Comparison of ENCODE assay signal across 1 cellular context in the genomic region with DNA sequence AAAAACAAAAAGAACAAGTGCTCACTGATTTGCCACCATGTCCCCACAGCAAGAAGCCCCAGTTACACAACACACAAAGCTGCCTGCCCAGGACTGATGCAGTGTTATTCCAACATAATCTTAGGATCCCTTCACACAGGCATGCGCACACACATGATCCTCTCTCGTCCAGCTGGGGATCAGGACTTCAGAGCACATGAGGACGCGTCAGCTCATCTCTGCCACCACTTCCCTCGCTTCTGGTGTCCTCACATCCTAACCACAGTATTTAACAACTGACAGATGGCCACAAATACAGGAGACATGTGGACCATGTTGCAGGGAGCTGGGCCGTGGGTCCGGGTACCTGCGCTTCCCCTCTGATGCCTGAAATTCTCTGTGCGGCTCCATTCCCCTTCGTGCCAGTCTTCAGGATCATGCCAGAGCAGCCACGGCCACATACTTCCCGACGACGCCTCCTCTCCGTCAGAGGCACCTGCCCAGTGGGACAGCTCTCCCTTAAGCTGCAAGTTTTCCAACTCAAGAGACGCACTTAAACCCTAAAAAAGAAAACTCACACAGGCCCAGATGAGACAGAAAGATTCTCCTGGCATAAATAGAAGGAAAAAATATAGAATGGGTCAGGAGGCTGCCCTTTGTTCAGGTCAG.
TF ChIP-seq lines count a peak whose summit lies in the region.

No MANE protein-coding gene starts in this region.

TF ChIP-seq in WTC11, 78 proteins besides CTCF, POLR2A, EP300 and RAD21 (continued from another document):
- TF ChIP-seq, protein P1, sequence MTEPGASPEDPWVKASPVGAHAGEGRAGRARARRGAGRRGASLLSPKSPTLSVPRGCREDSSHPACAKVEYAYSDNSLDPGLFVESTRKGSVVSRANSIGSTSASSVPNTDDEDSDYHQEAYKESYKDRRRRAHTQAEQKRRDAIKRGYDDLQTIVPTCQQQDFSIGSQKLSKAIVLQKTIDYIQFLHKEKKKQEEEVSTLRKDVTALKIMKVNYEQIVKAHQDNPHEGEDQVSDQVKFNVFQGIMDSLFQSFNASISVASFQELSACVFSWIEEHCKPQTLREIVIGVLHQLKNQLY (CRISPR knock-in tag; IDR thresholded peaks at IDR 0.05): no peak
- TF ChIP-seq, protein P2, sequence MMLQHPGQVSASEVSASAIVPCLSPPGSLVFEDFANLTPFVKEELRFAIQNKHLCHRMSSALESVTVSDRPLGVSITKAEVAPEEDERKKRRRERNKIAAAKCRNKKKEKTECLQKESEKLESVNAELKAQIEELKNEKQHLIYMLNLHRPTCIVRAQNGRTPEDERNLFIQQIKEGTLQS (CRISPR knock-in tag; conservative IDR thresholded peaks at IDR 0.05): no peak
- TF ChIP-seq EMX1 (CRISPR knock-in tag; IDR thresholded peaks at IDR 0.05) (no peak), NR3C1 (CRISPR knock-in tag; conservative IDR thresholded peaks at IDR 0.05; ENCODE audit: low read depth) (no peak), ATF1 (CRISPR knock-in tag; IDR thresholded peaks at IDR 0.05) (no peak), ZNF263 (CRISPR knock-in tag; IDR thresholded peaks at IDR 0.05; ENCODE audit: low read depth) (no peak)
